In the genomic region with DNA sequence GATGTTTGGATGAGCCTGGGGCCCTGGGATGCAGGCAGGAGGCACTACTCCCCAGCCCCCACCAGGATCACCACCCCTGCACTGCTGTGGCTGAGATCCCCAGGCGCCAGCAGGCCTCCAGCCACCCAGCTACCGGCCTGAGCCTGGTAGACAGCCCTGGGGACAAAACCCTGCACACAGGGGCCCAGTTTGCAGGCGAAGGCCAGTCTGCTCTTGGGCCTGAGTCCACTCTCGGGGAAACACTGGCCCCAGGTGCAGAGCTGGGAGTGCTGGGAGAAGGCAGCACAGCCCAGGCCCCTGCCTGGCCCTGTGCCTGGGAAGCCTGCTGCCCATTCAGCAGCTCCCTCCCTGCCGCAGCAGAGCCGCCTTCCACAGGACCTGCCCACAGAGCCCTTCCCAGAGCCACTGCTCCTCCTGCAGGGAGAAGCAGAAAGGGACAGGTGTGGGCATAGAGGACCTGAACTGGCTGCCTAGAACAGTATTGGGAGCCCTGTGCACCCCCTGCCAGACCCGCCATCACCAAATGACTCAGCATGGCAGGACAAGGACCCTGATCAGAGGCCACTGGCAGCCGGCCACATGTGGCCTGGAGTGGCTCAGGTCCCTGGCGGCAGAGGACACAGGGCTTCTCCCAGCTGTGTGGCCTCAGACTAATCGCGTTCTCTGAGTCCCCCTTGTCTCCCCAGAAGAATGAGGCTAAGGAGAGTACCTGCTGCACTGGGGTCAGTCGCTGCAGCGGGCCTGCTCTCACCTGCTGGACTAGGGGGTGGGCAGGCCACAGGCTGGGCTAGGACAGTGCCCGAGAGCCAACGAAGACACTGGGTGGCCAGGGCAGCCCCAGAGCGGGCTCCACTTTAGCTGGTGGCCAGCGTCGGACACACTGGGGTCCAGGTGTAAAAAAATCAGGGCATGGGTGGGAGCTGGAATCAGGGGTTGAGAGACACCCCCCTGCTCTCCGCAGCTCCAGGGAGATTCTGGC, we compare ENCODE assay signal across 12 cellular contexts. TPM values are rescaled to one million over a fixed set of nuclear protein-coding genes. Genes with fewer than 3 reads are reported as not detected.
A peak's percentile ranks its signal among the peaks of the same experiment; 100 is the strongest.
DNase-seq lines count a peak whose midpoint lies in the region; ATAC-seq, FAIRE-seq and TF ChIP-seq lines count a peak whose summit lies in the region.
"Had no signal": no experiment of that assay in that cellular context is flagged by ENCODE, and none has a peak within 500 bp of the region (broad histone marks: within the 10 kb centered on the region; RNA-seq: fewer than 3 reads in every experiment).

No MANE protein-coding gene starts in this region.

- H3K79me1 ChIP-seq in trophoblast cell (ENCODE audit: low read length) = peaks cover 3% of the 10 kb centered on the region

- POLR2A ChIA-PET in K562 (lab: Yijun Ruan, JAX) = interaction anchor here (0.6 to 1.5 kb wide), 7 partner anchors 9 to 121 kb away, joined by 3 to 7 read pairs (median 4); a partner anchor contains a TSS

- H3K4me2 ChIP-seq in K562 (ENCODE audit: insufficient read depth, low read length) = no peak overlapping the region
- H3K4me2 ChIP-seq in trophoblast cell (ENCODE audit: low read length) = no peak overlapping the region

- H2AK5ac ChIP-seq in trophoblast cell (ENCODE audit: low read length) = no peak overlapping the region

- intact Hi-C loops in K562 (cut with micrococcal nuclease) = no loop called here

- H3K9ac ChIP-seq in K562 (ENCODE audit: insufficient read depth in 1 of 2, low read depth in 2 of 2, low read length in 2 of 2) (peak overlapping the region in 1 of 2 experiments; percentile 86; a peak in 2 of 4 replicates), liver (ENCODE audit: low read depth in 1 of 2, low read length in 2 of 2) (no peak overlapping the region), trophoblast cell (ENCODE audit: low read length) (no peak overlapping the region)

- no peak for ATAC-seq in K562

- H3K36me3 ChIP-seq in K562 (ENCODE audit: control insufficient read depth, insufficient read depth, low read length) (peaks cover 4% of the 10 kb centered on the region; the same call in 1 of the 3 replicates), liver (ENCODE audit: control insufficient read depth in 4 of 4, insufficient read depth in 3 of 4, low read depth in 1 of 4, low read length in 3 of 4) (peaks cover 0 to 6% (median 3%) of the 10 kb centered on the region in 4 donors), tibial nerve (peaks cover 0 to 6% (median 0%) of the 10 kb centered on the region in 3 donors), trophoblast cell (ENCODE audit: control insufficient read depth in 1 of 2, insufficient read depth in 2 of 2, low read length in 2 of 2) (no peaks in the 10 kb centered on the region)

- no peak for TF ChIP-seq EP300 in K562 (IDR thresholded peaks at IDR 0.05; ENCODE audit: low read length)
- TF ChIP-seq EP300 in tibial nerve (IDR thresholded peaks at IDR 0.05) = no peak

- FAIRE-seq in K562 (lab: Jason Lieb, UNC) = no peak
- FAIRE-seq: GM19239, RCC 7860 had no signal

- no peak overlapping the region for H2BK5ac ChIP-seq in trophoblast cell (ENCODE audit: low read depth, low read length, poor library complexity)

- no peak overlapping the region for H3K4ac ChIP-seq in trophoblast cell (ENCODE audit: low read depth, low read length)

- TF ChIP-seq POLR2A in K562 (conservative IDR thresholded peaks at IDR 0.05) (no peak), tibial nerve (IDR thresholded peaks at IDR 0.05) (no peak)

- in situ Hi-C loops in K562 (cut with MboI) = loop anchor here (5.0 kb wide), 1 partner anchor 150 kb away; a partner anchor contains a TSS

- no peak overlapping the region for H4K8ac ChIP-seq in trophoblast cell (ENCODE audit: low read depth, low read length)

- H4K20me1 ChIP-seq in K562 (replicated peaks; ENCODE audit: control insufficient read depth, insufficient read depth, low read length) = no peaks in the 10 kb centered on the region

- no peak overlapping the region for H3K23ac ChIP-seq in trophoblast cell (ENCODE audit: low read length)

- peaks cover 10 to 44% of the 10 kb centered on the region in 2 experiments; a peak in 4 of 5 replicates for H3K4me1 ChIP-seq in K562 (replicated peaks in 1 of 2; ENCODE audit: control insufficient read depth in 2 of 2, insufficient read depth in 2 of 2, low read length in 2 of 2)
- peaks cover 0 to 26% (median 14%) of the 10 kb centered on the region in 4 donors for H3K4me1 ChIP-seq in liver (ENCODE audit: control insufficient read depth in 4 of 4, insufficient read depth in 4 of 4, low read length in 3 of 4)
- peaks cover 0 to 12% (median 4%) of the 10 kb centered on the region in 4 donors for H3K4me1 ChIP-seq in tibial nerve
- H3K4me1 ChIP-seq in trophoblast cell (ENCODE audit: control insufficient read depth in 1 of 2, insufficient read depth in 2 of 2, low read length in 2 of 2) = peaks cover 0 to 6% of the 10 kb centered on the region in 2 experiments

- no TSS peak for BruUV-seq in K562 (replicated peaks; lab: Mats Ljungman, UMichigan)

- peak; percentile 24 for DNase-seq in EH (ENCODE audit: low read depth)
- DNase-seq in NCI-H1092 treated with DMSO at 0.1 percent for 48 hours (lab: John Stamatoyannopoulos, UW) = peak; percentile 32
- DNase-seq in K562 (ENCODE audit: extremely low read depth in 1 of 4, low spot score in 3 of 4) = no peak
- no peak for DNase-seq in tibial nerve (ENCODE audit: low spot score in 2 of 2)
- no peak for DNase-seq in stimulated activated CD8-positive, alpha-beta memory T cell treated with anti-CD3 and anti-CD28 coated beads, Interleukin-4, amount 100 ng/mL, for 48 hours
- DNase-seq in trophoblast cell = no peak
- no peak for DNase-seq in activated CD4-positive, alpha-beta T cell treated with anti-CD3 and anti-CD28 coated beads for 48 hours
- DNase-seq: activated CD4-positive, alpha-beta memory T cell treated with anti-CD3 and anti-CD28 coated beads, Interleukin-2, amount 10 ng/mL, durations not matched to agents 7 days and 5 days; KG1 had no signal

- H2BK12ac ChIP-seq in trophoblast cell (ENCODE audit: low read length) = no peak overlapping the region

- H4K91ac ChIP-seq in trophoblast cell (ENCODE audit: low read depth, low read length) = no peak overlapping the region

- TF ChIP-seq CTCF in K562 (IDR thresholded peaks at IDR 0.05 in 2 of 3, conservative IDR thresholded peaks at IDR 0.05 in 1 of 3; ENCODE audit: insufficient read depth in 2 of 3, low read depth in 1 of 3, low read length in 3 of 3) (peak in 1 of 3 experiments; percentile 31; a peak in 1 of 6 replicates), liver (IDR thresholded peaks at IDR 0.05; ENCODE audit: low read depth, low read length, missing input control) (peak; percentile 37), tibial nerve (IDR thresholded peaks at IDR 0.05) (no peak)

- H3K14ac ChIP-seq in trophoblast cell (ENCODE audit: low read length) = no peak overlapping the region

- no peaks in the 10 kb centered on the region for H3K27me3 ChIP-seq in K562 (ENCODE audit: control insufficient read depth in 2 of 2, insufficient read depth in 2 of 2, low read length in 2 of 2)
- no peaks in the 10 kb centered on the region for H3K27me3 ChIP-seq in liver (ENCODE audit: control insufficient read depth in 4 of 4, insufficient read depth in 4 of 4, low read length in 3 of 4)
- H3K27me3 ChIP-seq in tibial nerve = peaks cover 0 to 12% of the 10 kb centered on the region in 2 donors
- H3K27me3 ChIP-seq in trophoblast cell (ENCODE audit: insufficient read depth, low read length) = no peaks in the 10 kb centered on the region

- no peak overlapping the region for H3K18ac ChIP-seq in trophoblast cell (ENCODE audit: low read length)

- 0 out of 4 replicates have a peak, but pooled peaks of 1 of the 2 experiments have one; percentile 17 for TF ChIP-seq RAD21 in K562 (CRISPR knock-in tag; conservative IDR thresholded peaks at IDR 0.05 in 1 of 2, IDR thresholded peaks at IDR 0.05 in 1 of 2)
- peak; percentile 70 to 75 for TF ChIP-seq RAD21 in liver (IDR thresholded peaks at IDR 0.05)

- no peaks in the 10 kb centered on the region for H3K9me1 ChIP-seq in K562 (ENCODE audit: control insufficient read depth, insufficient read depth, low read length)

- H3K9me3 ChIP-seq in K562 (replicated peaks; ENCODE audit: control insufficient read depth, insufficient read depth, low read depth, low read length) = no peaks in the 10 kb centered on the region
- no peaks in the 10 kb centered on the region for H3K9me3 ChIP-seq in liver (ENCODE audit: control insufficient read depth in 4 of 4, low read length in 3 of 4)
- no peaks in the 10 kb centered on the region for H3K9me3 ChIP-seq in tibial nerve
- H3K9me3 ChIP-seq in trophoblast cell (ENCODE audit: insufficient read depth, low read depth, low read length) = peaks cover 2% of the 10 kb centered on the region

- WGBS in K562 (ENCODE audit: insufficient coverage, low coverage, missing lambda C conversion rate) = 62% methylated on average over 17 of the region's 19 CpGs
- WGBS in liver = 58% methylated on average over 19 of the region's 19 CpGs
- WGBS in tibial nerve, 2 donors = 72 to 74% methylated on average over 12 to 13 of the region's 19 CpGs
- no CpG with 5 or more reads among the region's 19 CpGs for WGBS in trophoblast cell (ENCODE audit: extremely low coverage, insufficient coverage, insufficient read length)

- H3K4me3 ChIP-seq in K562 = no peak overlapping the region
- H3K4me3 ChIP-seq in liver (ENCODE audit: low read depth in 1 of 3, low read length in 3 of 3) = no peak overlapping the region
- H3K4me3 ChIP-seq in tibial nerve = no peak overlapping the region
- H3K4me3 ChIP-seq in trophoblast cell (ENCODE audit: low read depth, low read length) = no peak overlapping the region

- H2BK120ac ChIP-seq in trophoblast cell (ENCODE audit: insufficient read depth, low read length, poor library complexity) = no peak overlapping the region

- CTCF ChIA-PET in K562 (lab: Yijun Ruan, JAX; ENCODE audit: low intra/inter-chr PET ratio) = no interaction called here

- H3K27ac ChIP-seq in K562 (ENCODE audit: extremely low read depth, low read depth, low read length) (no peak overlapping the region), liver (ENCODE audit: low read depth in 1 of 2, low read length in 2 of 2) (peak overlapping the region in 1 of 2 donors; percentile 39), tibial nerve (no peak overlapping the region), trophoblast cell (ENCODE audit: low read depth, low read length) (no peak overlapping the region)

- no peak overlapping the region for H4K12ac ChIP-seq in trophoblast cell (ENCODE audit: low read depth, low read length)

- H3K79me2 ChIP-seq in K562 (ENCODE audit: control insufficient read depth, insufficient read depth, low read length) (no peaks in the 10 kb centered on the region), trophoblast cell (ENCODE audit: control insufficient read depth, insufficient read depth, low read length, poor library complexity) (no peaks in the 10 kb centered on the region)

- peak overlapping the region; percentile 31; the same call in 1 of the 2 replicates for H2AFZ ChIP-seq in K562 (ENCODE audit: low read depth, low read length)
- H2AFZ ChIP-seq in trophoblast cell (ENCODE audit: insufficient read depth, low read length, poor library complexity) = no peak overlapping the region

RNA-seq across cellular contexts. Expression of a gene that starts 10.7 kb away (rescaled TPM):
- total RNA-seq in K562 (2011; cell fraction: chromatin; rRNA removed; ENCODE audit: low replicate concordance) = 12.4 and 30.9 TPM in 2 replicates
- 33.7 and 34.3 TPM in 2 replicates for total RNA-seq in K562 (2011; cell fraction: nucleolus; rRNA removed)
- 21.2 and 21.5 TPM in 2 replicates for total RNA-seq in K562 (2011; cell fraction: nucleoplasm; rRNA removed)
- total RNA-seq in K562 (2014; rRNA removed) = 21.3 and 24.6 TPM in 2 replicates
- total RNA-seq in K562 (2014; rRNA removed; fragmentation: Illumina TruSeq; extraction: Trizol) = 7.6 and 10.0 TPM in 2 replicates
- 22.6 and 25.7 TPM in 2 replicates for total RNA-seq in K562 (2015; rRNA removed; fragmentation: Illumina TruSeq; extraction: Trizol)
- 28.6 and 29.5 TPM in 2 replicates for total RNA-seq in K562 (2021)
- 33.7 and 38.5 TPM in 2 replicates for polyA plus RNA-seq in K562 (2011; rRNA removed)
- polyA plus RNA-seq in K562 (2011; cell fraction: cytosol; rRNA removed) = 47.8 and 79.5 TPM in 2 replicates
- polyA plus RNA-seq in K562 (2011; cell fraction: nucleus; rRNA removed) = 23.0 and 23.2 TPM in 2 replicates
- 41.0 and 47.9 TPM in 2 replicates for polyA plus RNA-seq in K562 (2012)
- 30.7 and 32.4 TPM in 2 replicates for polyA plus RNA-seq in K562 (2014; fragmentation: Illumina TruSeq; extraction: Trizol)
- polyA plus RNA-seq in K562 (2014; fragmentation: Nextera tagmentation; extraction: Ambion mirVana) = 10 to 100 TPM in 1 of 2 experiments, 1 to 10 TPM in 1; 5.4 to 15.3 TPM
- 31.8 and 39.6 TPM in 2 replicates for polyA plus RNA-seq in K562 (2014; rRNA removed)
- polyA minus RNA-seq in K562 (2011; rRNA and poly(A)+ RNA removed) = 18.6 and 23.6 TPM in 2 replicates
- 15.5 and 22.4 TPM in 2 replicates for polyA minus RNA-seq in K562 (2011; cell fraction: cytosol; rRNA and poly(A)+ RNA removed)
- 13.5 and 23.2 TPM in 2 replicates for polyA minus RNA-seq in K562 (2011; cell fraction: nucleus; rRNA and poly(A)+ RNA removed)
- total RNA-seq in liver = 10 to 100 TPM; 32.2 to 43.9 TPM
- 100 to 1,000 TPM; 152 to 169 TPM for polyA plus RNA-seq in liver
- total RNA-seq in tibial nerve = 10 to 100 TPM; 22.5 to 46.1 (median 30.3) TPM
- polyA plus RNA-seq in trophoblast cell (2013) = 26.2 and 26.9 TPM in 2 replicates

RNA-seq across cellular contexts. Expression of a gene that starts 14.1 kb away (rescaled TPM):
- not detected in 2 replicates for total RNA-seq in K562 (2011; cell fraction: chromatin; rRNA removed; ENCODE audit: low replicate concordance)
- not detected in 2 replicates for total RNA-seq in K562 (2011; cell fraction: nucleolus; rRNA removed)
- total RNA-seq in K562 (2011; cell fraction: nucleoplasm; rRNA removed) = not detected in 2 replicates
- total RNA-seq in K562 (2014; rRNA removed) (not detected in 2 replicates), K562 (2014; rRNA removed; fragmentation: Illumina TruSeq; extraction: Trizol) (not detected in 2 replicates), K562 (2015; rRNA removed; fragmentation: Illumina TruSeq; extraction: Trizol) (not detected in 2 replicates), K562 (2021) (not detected in 2 replicates), liver (not detected), tibial nerve (not detected)
- polyA plus RNA-seq in K562 (2011; rRNA removed) (not detected in 2 replicates), K562 (2014; fragmentation: Illumina TruSeq; extraction: Trizol) (not detected in 2 replicates), K562 (2014; fragmentation: Nextera tagmentation; extraction: Ambion mirVana) (not detected), K562 (2014; rRNA removed) (not detected in 2 replicates), liver (not detected)
- polyA plus RNA-seq in K562 (2011; cell fraction: cytosol; rRNA removed) = not detected in 2 replicates
- not detected in 2 replicates for polyA plus RNA-seq in K562 (2011; cell fraction: nucleus; rRNA removed)
- not detected in 2 replicates for polyA plus RNA-seq in K562 (2012)
- polyA minus RNA-seq in K562 (2011; rRNA and poly(A)+ RNA removed) = not detected in 2 replicates
- not detected in 2 replicates for polyA minus RNA-seq in K562 (2011; cell fraction: cytosol; rRNA and poly(A)+ RNA removed)
- not detected in 2 replicates for polyA minus RNA-seq in K562 (2011; cell fraction: nucleus; rRNA and poly(A)+ RNA removed)
- 0.05 TPM in 1 of 2 replicates, not detected in the other for polyA plus RNA-seq in trophoblast cell (2013)
- total RNA-seq: activated CD4-positive, alpha-beta memory T cell treated with anti-CD3 and anti-CD28 coated beads, Interleukin-2, amount 10 ng/mL, durations not matched to agents 7 days and 5 days had no signal

RNA-seq across cellular contexts. Expression of a gene that starts 22.1 kb away (rescaled TPM):
- 0.58 TPM in 1 of 2 replicates, not detected in the other for total RNA-seq in K562 (2011; cell fraction: chromatin; rRNA removed; ENCODE audit: low replicate concordance)
- 1.6 and 1.8 TPM in 2 replicates for total RNA-seq in K562 (2011; cell fraction: nucleolus; rRNA removed)
- 1.4 TPM in 1 of 2 replicates, not detected in the other for total RNA-seq in K562 (2011; cell fraction: nucleoplasm; rRNA removed)
- 0.33 TPM in 1 of 2 replicates, not detected in the other for total RNA-seq in K562 (2014; rRNA removed)
- 0.58 and 0.64 TPM in 2 replicates for total RNA-seq in K562 (2014; rRNA removed; fragmentation: Illumina TruSeq; extraction: Trizol)
- 0.38 and 0.51 TPM in 2 replicates for total RNA-seq in K562 (2015; rRNA removed; fragmentation: Illumina TruSeq; extraction: Trizol)
- 0.58 and 0.86 TPM in 2 replicates for total RNA-seq in K562 (2021)
- 0.09 and 0.11 TPM in 2 replicates for polyA plus RNA-seq in K562 (2011; rRNA removed)
- polyA plus RNA-seq in K562 (2011; cell fraction: cytosol; rRNA removed) = 0.03 TPM in 1 of 2 replicates, not detected in the other
- 0.64 and 0.84 TPM in 2 replicates for polyA plus RNA-seq in K562 (2011; cell fraction: nucleus; rRNA removed)
- 0.13 and 0.24 TPM in 2 replicates for polyA plus RNA-seq in K562 (2012)
- polyA plus RNA-seq in K562 (2014; fragmentation: Illumina TruSeq; extraction: Trizol) = 0.10 TPM in 1 of 2 replicates, not detected in the other
- polyA plus RNA-seq in K562 (2014; fragmentation: Nextera tagmentation; extraction: Ambion mirVana) = under 1 TPM; 0.04 TPM
- polyA plus RNA-seq in K562 (2014; rRNA removed) = 0.08 TPM in 1 of 2 replicates, not detected in the other
- 0.49 and 0.60 TPM in 2 replicates for polyA minus RNA-seq in K562 (2011; rRNA and poly(A)+ RNA removed)
- polyA minus RNA-seq in K562 (2011; cell fraction: cytosol; rRNA and poly(A)+ RNA removed) = not detected in 2 replicates
- polyA minus RNA-seq in K562 (2011; cell fraction: nucleus; rRNA and poly(A)+ RNA removed) = 1.8 and 1.9 TPM in 2 replicates
- total RNA-seq in liver = not detected
- polyA plus RNA-seq in liver = under 1 TPM in 1 of 2 donors, not detected in 1; 0.14 TPM
- total RNA-seq in tibial nerve = not detected
- polyA plus RNA-seq in trophoblast cell (2013) = 1.0 TPM in 2 replicates
- total RNA-seq: activated CD4-positive, alpha-beta memory T cell treated with anti-CD3 and anti-CD28 coated beads, Interleukin-2, amount 10 ng/mL, durations not matched to agents 7 days and 5 days had no signal

RNA-seq across cellular contexts. Expression of a gene that starts 27.0 kb away (rescaled TPM):
- total RNA-seq in K562 (2011; cell fraction: chromatin; rRNA removed; ENCODE audit: low replicate concordance) = 23.1 and 36.2 TPM in 2 replicates
- total RNA-seq in K562 (2011; cell fraction: nucleolus; rRNA removed) = 30.7 and 34.7 TPM in 2 replicates
- total RNA-seq in K562 (2011; cell fraction: nucleoplasm; rRNA removed) = 29.8 and 36.9 TPM in 2 replicates
- total RNA-seq in K562 (2014; rRNA removed) (527 and 595 TPM in 2 replicates), K562 (2014; rRNA removed; fragmentation: Illumina TruSeq; extraction: Trizol) (134 and 149 TPM in 2 replicates), K562 (2015; rRNA removed; fragmentation: Illumina TruSeq; extraction: Trizol) (228 and 241 TPM in 2 replicates), K562 (2021) (239 and 265 TPM in 2 replicates), liver (100 to 1,000 TPM in 1 of 2 donors, 10 to 100 TPM in 1; 93.9 to 110 TPM), tibial nerve (100 to 1,000 TPM in 2 of 4 donors, 10 to 100 TPM in 2; 86.9 to 136 (median 116) TPM)
- polyA plus RNA-seq in K562 (2011; rRNA removed) (69.3 and 98.6 TPM in 2 replicates), K562 (2014; fragmentation: Illumina TruSeq; extraction: Trizol) (161 and 217 TPM in 2 replicates), K562 (2014; fragmentation: Nextera tagmentation; extraction: Ambion mirVana) (100 to 1,000 TPM in 1 of 2 experiments, 10 to 100 TPM in 1; 81.5 to 101 TPM), K562 (2014; rRNA removed) (294 and 372 TPM in 2 replicates), liver (100 to 1,000 TPM; 156 to 195 TPM)
- 131 and 284 TPM in 2 replicates for polyA plus RNA-seq in K562 (2011; cell fraction: cytosol; rRNA removed)
- 120 and 169 TPM in 2 replicates for polyA plus RNA-seq in K562 (2011; cell fraction: nucleus; rRNA removed)
- 158 and 278 TPM in 2 replicates for polyA plus RNA-seq in K562 (2012)
- polyA minus RNA-seq in K562 (2011; rRNA and poly(A)+ RNA removed) = 104 and 114 TPM in 2 replicates
- 172 and 191 TPM in 2 replicates for polyA minus RNA-seq in K562 (2011; cell fraction: cytosol; rRNA and poly(A)+ RNA removed)
- 14.4 and 25.9 TPM in 2 replicates for polyA minus RNA-seq in K562 (2011; cell fraction: nucleus; rRNA and poly(A)+ RNA removed)
- 126 and 138 TPM in 2 replicates for polyA plus RNA-seq in trophoblast cell (2013)

RNA-seq across cellular contexts. Expression of a gene that starts 32.3 kb away (rescaled TPM):
- 390 and 1,103 TPM in 2 replicates for total RNA-seq in K562 (2011; cell fraction: chromatin; rRNA removed; ENCODE audit: low replicate concordance)
- 1,659 and 1,855 TPM in 2 replicates for total RNA-seq in K562 (2011; cell fraction: nucleolus; rRNA removed)
- 1,433 and 3,279 TPM in 2 replicates for total RNA-seq in K562 (2011; cell fraction: nucleoplasm; rRNA removed)
- total RNA-seq in K562 (2014; rRNA removed) (4,179 and 5,605 TPM in 2 replicates), K562 (2014; rRNA removed; fragmentation: Illumina TruSeq; extraction: Trizol) (1,866 and 2,148 TPM in 2 replicates), K562 (2015; rRNA removed; fragmentation: Illumina TruSeq; extraction: Trizol) (3,793 and 3,917 TPM in 2 replicates), K562 (2021) (4,794 and 4,832 TPM in 2 replicates), liver (1,000 to 10,000 TPM in 1 of 2 donors, 100 to 1,000 TPM in 1; 621 to 1,440 TPM), tibial nerve (1,000 to 10,000 TPM; 1,591 to 3,468 (median 1,745) TPM)
- polyA plus RNA-seq in K562 (2011; rRNA removed) (4,170 and 6,521 TPM in 2 replicates), K562 (2014; fragmentation: Illumina TruSeq; extraction: Trizol) (3,709 and 6,295 TPM in 2 replicates), K562 (2014; fragmentation: Nextera tagmentation; extraction: Ambion mirVana) (1,000 to 10,000 TPM in 1 of 2 experiments, 100 to 1,000 TPM in 1; 834 to 1,305 TPM), K562 (2014; rRNA removed) (4,774 and 5,288 TPM in 2 replicates), liver (1,000 to 10,000 TPM in 1 of 2 donors, 100 to 1,000 TPM in 1; 524 to 1,259 TPM)
- polyA plus RNA-seq in K562 (2011; cell fraction: cytosol; rRNA removed) = 12,880 and 20,303 TPM in 2 replicates
- 3,908 and 4,185 TPM in 2 replicates for polyA plus RNA-seq in K562 (2011; cell fraction: nucleus; rRNA removed)
- polyA plus RNA-seq in K562 (2012) = 4,897 and 8,104 TPM in 2 replicates
- polyA minus RNA-seq in K562 (2011; rRNA and poly(A)+ RNA removed) = 2,028 and 2,480 TPM in 2 replicates
- polyA minus RNA-seq in K562 (2011; cell fraction: cytosol; rRNA and poly(A)+ RNA removed) = 3,586 and 4,552 TPM in 2 replicates
- 605 and 1,049 TPM in 2 replicates for polyA minus RNA-seq in K562 (2011; cell fraction: nucleus; rRNA and poly(A)+ RNA removed)
- polyA plus RNA-seq in trophoblast cell (2013) = 3,853 and 3,910 TPM in 2 replicates

Comparison
In these comparisons a context has a peak if more than half of its experiments do, and no peak if none do; other contexts are left out.
1. DNase-seq: peak in EH (single experiment) and NCI-H1092 treated with DMSO at 0.1 percent for 48 hours (single experiment); none in K562 (0 of 4), tibial nerve (0 of 2), stimulated activated CD8-positive, alpha-beta memory T cell treated with anti-CD3 and anti-CD28 coated beads, Interleukin-4, amount 100 ng/mL, for 48 hours (single experiment), trophoblast cell (0 of 2) and activated CD4-positive, alpha-beta T cell treated with anti-CD3 and anti-CD28 coated beads for 48 hours (single experiment).